2 cellular contexts compared by ENCODE assay signal in the genomic region with DNA sequence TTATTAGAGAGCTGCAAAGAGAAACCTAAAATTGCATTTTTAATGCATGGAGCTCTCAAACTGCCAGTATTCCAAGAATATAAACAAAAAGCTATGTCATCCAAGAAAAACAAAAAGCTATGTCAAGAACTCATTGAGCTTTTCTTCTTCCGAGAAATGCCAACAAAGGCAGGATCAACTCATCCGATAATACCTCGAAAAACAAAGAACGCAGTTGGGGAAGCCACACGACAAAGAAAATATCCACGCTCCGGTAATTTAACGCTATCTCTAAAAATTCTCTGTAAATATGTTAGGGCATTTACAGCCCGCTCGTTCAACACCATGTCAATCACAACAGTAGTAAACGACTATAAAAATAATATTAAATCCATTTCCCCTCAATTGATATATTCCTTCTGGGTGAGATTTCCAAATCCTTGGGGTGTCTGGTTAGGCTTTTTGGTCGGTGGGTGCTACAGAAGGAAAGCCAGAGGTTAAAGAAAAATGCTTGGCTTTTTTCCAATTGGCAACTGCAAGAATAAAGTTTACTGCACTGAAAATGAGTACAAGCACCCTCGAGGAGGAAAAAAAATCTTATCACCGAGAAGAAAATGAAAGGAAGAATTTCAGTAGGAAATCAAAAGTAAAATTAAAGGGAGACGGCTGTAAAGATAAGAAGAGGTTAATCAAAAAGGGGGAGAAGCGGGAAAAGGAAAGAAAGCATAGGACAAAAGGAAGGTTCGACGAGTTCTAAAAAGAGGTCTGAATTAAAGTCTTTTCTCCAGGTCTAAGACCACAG.
TF ChIP-seq lines count a peak whose summit lies in the region.

No MANE protein-coding gene starts in this region.

TF ChIP-seq in HEK293T, 16 proteins besides CTCF, POLR2A, EP300 and RAD21 (continued from another document):
- no peak for TF ChIP-seq ZNF384 (IDR thresholded peaks at IDR 0.05)

TF ChIP-seq in WTC11, 78 proteins besides CTCF, POLR2A, EP300 and RAD21 (continued from another document):
- TF ChIP-seq, protein P1, sequence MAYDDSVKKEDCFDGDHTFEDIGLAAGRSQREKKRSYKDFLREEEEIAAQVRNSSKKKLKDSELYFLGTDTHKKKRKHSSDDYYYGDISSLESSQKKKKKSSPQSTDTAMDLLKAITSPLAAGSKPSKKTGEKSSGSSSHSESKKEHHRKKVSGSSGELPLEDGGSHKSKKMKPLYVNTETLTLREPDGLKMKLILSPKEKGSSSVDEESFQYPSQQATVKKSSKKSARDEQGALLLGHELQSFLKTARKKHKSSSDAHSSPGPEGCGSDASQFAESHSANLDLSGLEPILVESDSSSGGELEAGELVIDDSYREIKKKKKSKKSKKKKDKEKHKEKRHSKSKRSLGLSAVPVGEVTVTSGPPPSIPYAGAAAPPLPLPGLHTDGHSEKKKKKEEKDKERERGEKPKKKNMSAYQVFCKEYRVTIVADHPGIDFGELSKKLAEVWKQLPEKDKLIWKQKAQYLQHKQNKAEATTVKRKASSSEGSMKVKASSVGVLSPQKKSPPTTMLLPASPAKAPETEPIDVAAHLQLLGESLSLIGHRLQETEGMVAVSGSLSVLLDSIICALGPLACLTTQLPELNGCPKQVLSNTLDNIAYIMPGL (CRISPR knock-in tag; IDR thresholded peaks at IDR 0.05), result no peak
- TF ChIP-seq, protein P2, sequence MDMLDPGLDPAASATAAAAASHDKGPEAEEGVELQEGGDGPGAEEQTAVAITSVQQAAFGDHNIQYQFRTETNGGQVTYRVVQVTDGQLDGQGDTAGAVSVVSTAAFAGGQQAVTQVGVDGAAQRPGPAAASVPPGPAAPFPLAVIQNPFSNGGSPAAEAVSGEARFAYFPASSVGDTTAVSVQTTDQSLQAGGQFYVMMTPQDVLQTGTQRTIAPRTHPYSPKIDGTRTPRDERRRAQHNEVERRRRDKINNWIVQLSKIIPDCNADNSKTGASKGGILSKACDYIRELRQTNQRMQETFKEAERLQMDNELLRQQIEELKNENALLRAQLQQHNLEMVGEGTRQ (CRISPR knock-in tag; IDR thresholded peaks at IDR 0.05), result no peak
- no peak for TF ChIP-seq FOXK1 (CRISPR knock-in tag; IDR thresholded peaks at IDR 0.05)
- TF ChIP-seq, protein P3, sequence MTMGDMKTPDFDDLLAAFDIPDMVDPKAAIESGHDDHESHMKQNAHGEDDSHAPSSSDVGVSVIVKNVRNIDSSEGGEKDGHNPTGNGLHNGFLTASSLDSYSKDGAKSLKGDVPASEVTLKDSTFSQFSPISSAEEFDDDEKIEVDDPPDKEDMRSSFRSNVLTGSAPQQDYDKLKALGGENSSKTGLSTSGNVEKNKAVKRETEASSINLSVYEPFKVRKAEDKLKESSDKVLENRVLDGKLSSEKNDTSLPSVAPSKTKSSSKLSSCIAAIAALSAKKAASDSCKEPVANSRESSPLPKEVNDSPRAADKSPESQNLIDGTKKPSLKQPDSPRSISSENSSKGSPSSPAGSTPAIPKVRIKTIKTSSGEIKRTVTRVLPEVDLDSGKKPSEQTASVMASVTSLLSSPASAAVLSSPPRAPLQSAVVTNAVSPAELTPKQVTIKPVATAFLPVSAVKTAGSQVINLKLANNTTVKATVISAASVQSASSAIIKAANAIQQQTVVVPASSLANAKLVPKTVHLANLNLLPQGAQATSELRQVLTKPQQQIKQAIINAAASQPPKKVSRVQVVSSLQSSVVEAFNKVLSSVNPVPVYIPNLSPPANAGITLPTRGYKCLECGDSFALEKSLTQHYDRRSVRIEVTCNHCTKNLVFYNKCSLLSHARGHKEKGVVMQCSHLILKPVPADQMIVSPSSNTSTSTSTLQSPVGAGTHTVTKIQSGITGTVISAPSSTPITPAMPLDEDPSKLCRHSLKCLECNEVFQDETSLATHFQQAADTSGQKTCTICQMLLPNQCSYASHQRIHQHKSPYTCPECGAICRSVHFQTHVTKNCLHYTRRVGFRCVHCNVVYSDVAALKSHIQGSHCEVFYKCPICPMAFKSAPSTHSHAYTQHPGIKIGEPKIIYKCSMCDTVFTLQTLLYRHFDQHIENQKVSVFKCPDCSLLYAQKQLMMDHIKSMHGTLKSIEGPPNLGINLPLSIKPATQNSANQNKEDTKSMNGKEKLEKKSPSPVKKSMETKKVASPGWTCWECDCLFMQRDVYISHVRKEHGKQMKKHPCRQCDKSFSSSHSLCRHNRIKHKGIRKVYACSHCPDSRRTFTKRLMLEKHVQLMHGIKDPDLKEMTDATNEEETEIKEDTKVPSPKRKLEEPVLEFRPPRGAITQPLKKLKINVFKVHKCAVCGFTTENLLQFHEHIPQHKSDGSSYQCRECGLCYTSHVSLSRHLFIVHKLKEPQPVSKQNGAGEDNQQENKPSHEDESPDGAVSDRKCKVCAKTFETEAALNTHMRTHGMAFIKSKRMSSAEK (CRISPR knock-in tag; IDR thresholded peaks at IDR 0.05; ENCODE audit: borderline replicate concordance), result no peak
- TF ChIP-seq, protein P4, sequence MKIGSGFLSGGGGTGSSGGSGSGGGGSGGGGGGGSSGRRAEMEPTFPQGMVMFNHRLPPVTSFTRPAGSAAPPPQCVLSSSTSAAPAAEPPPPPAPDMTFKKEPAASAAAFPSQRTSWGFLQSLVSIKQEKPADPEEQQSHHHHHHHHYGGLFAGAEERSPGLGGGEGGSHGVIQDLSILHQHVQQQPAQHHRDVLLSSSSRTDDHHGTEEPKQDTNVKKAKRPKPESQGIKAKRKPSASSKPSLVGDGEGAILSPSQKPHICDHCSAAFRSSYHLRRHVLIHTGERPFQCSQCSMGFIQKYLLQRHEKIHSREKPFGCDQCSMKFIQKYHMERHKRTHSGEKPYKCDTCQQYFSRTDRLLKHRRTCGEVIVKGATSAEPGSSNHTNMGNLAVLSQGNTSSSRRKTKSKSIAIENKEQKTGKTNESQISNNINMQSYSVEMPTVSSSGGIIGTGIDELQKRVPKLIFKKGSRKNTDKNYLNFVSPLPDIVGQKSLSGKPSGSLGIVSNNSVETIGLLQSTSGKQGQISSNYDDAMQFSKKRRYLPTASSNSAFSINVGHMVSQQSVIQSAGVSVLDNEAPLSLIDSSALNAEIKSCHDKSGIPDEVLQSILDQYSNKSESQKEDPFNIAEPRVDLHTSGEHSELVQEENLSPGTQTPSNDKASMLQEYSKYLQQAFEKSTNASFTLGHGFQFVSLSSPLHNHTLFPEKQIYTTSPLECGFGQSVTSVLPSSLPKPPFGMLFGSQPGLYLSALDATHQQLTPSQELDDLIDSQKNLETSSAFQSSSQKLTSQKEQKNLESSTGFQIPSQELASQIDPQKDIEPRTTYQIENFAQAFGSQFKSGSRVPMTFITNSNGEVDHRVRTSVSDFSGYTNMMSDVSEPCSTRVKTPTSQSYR (CRISPR knock-in tag; IDR thresholded peaks at IDR 0.05), result no peak
TF ChIP-seq in WTC11: peak in this region for 0.
